In the genomic region with DNA sequence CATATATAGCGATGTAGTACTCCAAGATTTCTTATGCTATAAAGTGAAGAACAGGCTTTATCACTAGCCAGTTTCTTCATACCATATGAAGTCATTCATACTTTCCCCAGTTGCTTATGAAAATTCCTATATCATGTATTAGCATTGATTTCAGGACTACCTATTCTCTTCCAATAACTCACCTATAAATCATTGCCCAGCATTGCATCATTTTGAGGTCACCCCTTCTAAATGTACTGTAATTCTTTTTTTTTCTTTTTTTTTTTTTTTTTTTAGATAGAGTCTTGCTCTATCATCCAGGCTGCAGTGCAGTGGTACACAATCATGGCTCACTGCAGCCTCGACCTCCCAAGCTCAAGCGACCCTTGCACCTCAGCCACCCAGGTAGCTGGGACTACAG, we compare ENCODE assay signal across 9 cellular contexts. TPM values are rescaled to one million over a fixed set of nuclear protein-coding genes. Genes with fewer than 3 reads are reported as not detected.
"Had no signal": no experiment of that assay in that cellular context is flagged by ENCODE, and none has a peak within 500 bp of the region (broad histone marks: within the 10 kb centered on the region; RNA-seq: fewer than 3 reads in every experiment).

No MANE protein-coding gene starts in this region.

- H2AFZ ChIP-seq: GM23248 had no signal

- H3K4me2 ChIP-seq: KMS-11 had no signal

- H3K4me3 ChIP-seq: GM23248, HAP-1 had no signal

- H3K27ac ChIP-seq: GM23248, KMS-11 had no signal

- FAIRE-seq: HTR-8/SVneo had no signal

- H3K4me1 ChIP-seq: HAP-1 had no signal

- H3K9ac ChIP-seq: GM23248, KMS-11 had no signal

- H3K9me3 ChIP-seq: HAP-1 had no signal

- DNase-seq: GM23248, GOT3, H7, IMR-90, KBM-7 had no signal

- H3K36me3 ChIP-seq: HAP-1 had no signal

RNA-seq across cellular contexts. Expression of gene RTP3, which starts 27.1 kb away (rescaled TPM):
- total RNA-seq: GM23248, HT-29 had no signal
- polyA plus RNA-seq: GM23248 had no signal
